In the genomic region with DNA sequence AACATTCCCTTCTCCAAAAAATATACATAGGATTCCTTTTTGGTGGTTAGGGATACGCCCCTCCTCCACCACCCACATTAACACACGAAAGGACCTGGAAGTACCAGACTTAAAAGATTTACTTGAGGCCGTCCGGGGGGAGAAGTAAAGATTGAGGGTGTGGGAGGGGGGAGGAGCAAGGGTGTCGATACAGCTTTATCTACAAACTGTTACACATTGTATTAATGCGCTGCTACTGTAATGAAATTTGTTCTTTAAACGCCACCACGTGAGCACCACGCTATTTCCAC, we compare ENCODE assay signal across 8 cellular contexts. TPM values are rescaled to one million over a fixed set of nuclear protein-coding genes. Genes with fewer than 3 reads are reported as not detected.
DNase-seq lines count a peak whose midpoint lies in the region; TF ChIP-seq lines count a peak whose summit lies in the region.

No MANE protein-coding gene starts in this region.

- peaks cover 5% of the 10 kb centered on the region for H3F3A ChIP-seq in neural progenitor cell (ENCODE audit: low read depth)

- peaks cover 47% of the 10 kb centered on the region for H3K79me2 ChIP-seq in neural progenitor cell (ENCODE audit: low read depth)

- H2AFZ ChIP-seq in neural progenitor cell (replicated peaks), result peak overlapping the region; percentile 23

- peak overlapping the region; percentile 75 to 82 (median 80) for H3K27ac ChIP-seq in Peyer's patch
- H3K27ac ChIP-seq in neural progenitor cell, result no peak overlapping the region

- H3K27me3 ChIP-seq in Peyer's patch, result no peaks in the 10 kb centered on the region
- H3K27me3 ChIP-seq in endocrine pancreas (ENCODE audit: control insufficient read depth, insufficient read depth, low read length), result no peaks in the 10 kb centered on the region
- H3K27me3 ChIP-seq in neural progenitor cell, result no peaks in the 10 kb centered on the region

- H3K36me3 ChIP-seq in Peyer's patch (peaks cover 0 to 40% (median 0%) of the 10 kb centered on the region in 3 donors), endocrine pancreas (ENCODE audit: control insufficient read depth, insufficient read depth, low read length) (no peaks in the 10 kb centered on the region), neural progenitor cell (no peaks in the 10 kb centered on the region)

- H3K9ac ChIP-seq in endocrine pancreas (ENCODE audit: control insufficient read depth, insufficient read depth, low read length) (peak overlapping the region; percentile 45), neural progenitor cell (peak overlapping the region; percentile 65)

- H3K9me3 Mint-ChIP-seq in neural progenitor cell, result no peaks in the 10 kb centered on the region

- H3K4me3 Mint-ChIP-seq in neural progenitor cell, result peak overlapping the region; percentile 99

- H4K20me1 ChIP-seq in neural progenitor cell (ENCODE audit: low read depth), result no peaks in the 10 kb centered on the region

- H3K9me3 ChIP-seq in Peyer's patch (no peaks in the 10 kb centered on the region), endocrine pancreas (ENCODE audit: control insufficient read depth, low read length) (no peaks in the 10 kb centered on the region), neural progenitor cell (ENCODE audit: low read depth) (no peaks in the 10 kb centered on the region)

- H3K4me3 ChIP-seq in Peyer's patch, result peak overlapping the region; percentile 72 to 88 (median 85)
- H3K4me3 ChIP-seq in endocrine pancreas (ENCODE audit: control insufficient read depth, insufficient read depth, low read length), result peak overlapping the region; percentile 72
- peak overlapping the region; percentile 69 for H3K4me3 ChIP-seq in neural progenitor cell

- H3K4me2 ChIP-seq in neural progenitor cell, result peak overlapping the region; percentile 73

- peak overlapping the region; percentile 93 for H3K27ac Mint-ChIP-seq in neural progenitor cell

- no peak for TF ChIP-seq POLR2A in Peyer's patch (IDR thresholded peaks at IDR 0.05)

- H3K27me3 Mint-ChIP-seq in neural progenitor cell (ENCODE audit: insufficient read depth, low read depth), result peaks cover 4% of the 10 kb centered on the region

- H3K36me3 Mint-ChIP-seq in neural progenitor cell, result peaks cover 14% of the 10 kb centered on the region

- peaks cover 15% of the 10 kb centered on the region for H3K4me1 Mint-ChIP-seq in neural progenitor cell

- TF ChIP-seq CTCF in Peyer's patch (IDR thresholded peaks at IDR 0.05) (no peak), neural progenitor cell (IDR thresholded peaks at IDR 0.05) (no peak)

- peaks cover 0 to 19% (median 0%) of the 10 kb centered on the region in 4 donors for H3K4me1 ChIP-seq in Peyer's patch
- H3K4me1 ChIP-seq in endocrine pancreas (ENCODE audit: control insufficient read depth, insufficient read depth, low read length), result no peaks in the 10 kb centered on the region
- H3K4me1 ChIP-seq in neural progenitor cell, result no peaks in the 10 kb centered on the region

- peak; percentile 27 for DNase-seq in activated CD4-positive, alpha-beta T cell treated with anti-CD3 and anti-CD28 coated beads for 48 hours
- no peak for DNase-seq in activated CD4-positive, alpha-beta T cell treated with anti-CD3 and anti-CD28 coated beads, Interleukin-2, amount 50 U/mL, for 1 hour
- DNase-seq in Peyer's patch, result no peak
- no peak for DNase-seq in neural progenitor cell (ENCODE audit: low spot score)
- no peak for DNase-seq in amygdala (lab: John Stamatoyannopoulos, UW)
- DNase-seq in COR-L47 (lab: John Stamatoyannopoulos, UW), result no peak
- DNase-seq in NCI-H2171 treated with DMSO at 0.1 percent for 48 hours (lab: John Stamatoyannopoulos, UW), result no peak

RNA-seq across cellular contexts. Expression of a gene that starts 0.5 kb away (rescaled TPM):
- total RNA-seq in Peyer's patch (10 to 100 TPM; 15.6 to 27.8 (median 19.3) TPM), neural progenitor cell (ENCODE audit: low replicate concordance) (11.4 and 23.3 TPM in 2 replicates)

RNA-seq across cellular contexts. Expression of a gene that starts 0.7 kb away (rescaled TPM):
- total RNA-seq in Peyer's patch (10 to 100 TPM; 14.9 to 58.0 (median 39.2) TPM), neural progenitor cell (ENCODE audit: low replicate concordance) (35.7 and 40.3 TPM in 2 replicates)

RNA-seq across cellular contexts. Expression of a gene that starts 38.1 kb away (rescaled TPM):
- total RNA-seq in Peyer's patch (10 to 100 TPM; 10.9 to 40.4 (median 11.9) TPM), neural progenitor cell (ENCODE audit: low replicate concordance) (93.5 and 105 TPM in 2 replicates)

RNA-seq across cellular contexts. Expression of a gene that starts 44.5 kb away (rescaled TPM):
- 100 to 1,000 TPM in 1 of 4 donors, 10 to 100 TPM in 3; 49.4 to 115 (median 92.8) TPM for total RNA-seq in Peyer's patch
- 122 and 131 TPM in 2 replicates for total RNA-seq in neural progenitor cell (ENCODE audit: low replicate concordance)
